In the genomic region with DNA sequence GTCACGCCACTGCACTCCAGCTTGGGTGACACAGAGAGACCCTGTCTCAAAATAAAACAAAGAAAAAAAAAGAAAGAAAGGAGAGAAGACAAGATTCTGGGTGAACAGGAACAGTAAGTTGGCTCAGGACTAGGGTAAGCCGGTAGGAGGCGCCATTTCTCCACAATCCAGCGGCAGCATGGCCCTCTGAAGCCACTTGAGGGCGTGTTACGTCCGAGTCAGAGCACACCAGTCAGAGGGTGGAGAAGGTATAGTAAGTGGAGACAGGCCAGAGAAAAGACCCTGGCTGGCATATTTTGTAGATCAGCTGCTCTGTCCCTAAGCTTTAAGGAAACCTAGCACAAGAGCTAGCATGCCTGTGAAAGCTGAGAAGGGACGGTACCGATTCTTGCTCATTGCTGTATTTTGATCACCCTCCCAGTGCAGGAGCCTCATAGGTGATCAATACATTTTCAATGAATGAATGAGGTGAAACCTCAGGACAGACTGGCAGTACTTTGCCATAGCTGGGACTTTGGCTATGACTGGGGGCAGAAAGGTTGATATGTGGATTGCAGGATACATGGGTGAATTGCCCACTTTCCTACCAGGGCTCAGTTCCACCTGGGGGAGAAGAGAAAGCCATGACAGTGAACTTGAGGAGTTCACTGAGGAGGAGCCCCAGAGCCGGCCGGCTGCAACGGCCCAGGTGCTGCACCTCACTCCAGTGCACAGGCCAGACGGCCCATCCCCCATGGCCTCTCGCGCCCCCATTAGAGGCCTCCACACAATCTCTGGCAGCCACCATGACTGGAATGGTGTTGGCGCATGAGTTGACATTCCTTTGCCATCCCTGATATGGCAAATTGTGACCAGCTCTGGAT, we compare ENCODE assay signal across 8 cellular contexts. TPM values are rescaled to one million over a fixed set of nuclear protein-coding genes. Genes with fewer than 3 reads are reported as not detected.
A peak's percentile ranks its signal among the peaks of the same experiment; 100 is the strongest.
DNase-seq lines count a peak whose midpoint lies in the region; ATAC-seq and TF ChIP-seq lines count a peak whose summit lies in the region.

No MANE protein-coding gene starts in this region.

- H3K36me3 Mint-ChIP-seq in activated naive CD8-positive, alpha-beta T cell treated with anti-CD3 and anti-CD28 coated beads for 36 hours = peaks cover 31% of the 10 kb centered on the region

- no peaks in the 10 kb centered on the region for H3K36me3 ChIP-seq in H7 (replicated peaks; ENCODE audit: control insufficient read depth, insufficient read depth, low read length)
- no peaks in the 10 kb centered on the region for H3K36me3 ChIP-seq in SU-DHL-6 (ENCODE audit: low read length)
- H3K36me3 ChIP-seq in heart left ventricle = no peaks in the 10 kb centered on the region

- H3F3A ChIP-seq in SU-DHL-6 (ENCODE audit: insufficient read depth) = peaks cover 24% of the 10 kb centered on the region

- H3K4me3 ChIP-seq in H7 (ENCODE audit: insufficient read depth, low read depth, low read length) (no peak overlapping the region), SU-DHL-6 (ENCODE audit: insufficient read depth, low read length, poor library complexity, severe bottlenecking) (no peak overlapping the region), heart left ventricle (no peak overlapping the region), retinal pigment epithelial cell (ENCODE audit: low read length) (no peak overlapping the region)

- peak; percentile 70 to 90 (median 86) for ATAC-seq in heart left ventricle
- no peak for ATAC-seq in GM18873 (IDR thresholded peaks at IDR 0.05; ENCODE audit: low FRiP score, unreplicated experiment)

- peaks cover 5% of the 10 kb centered on the region; the same call in 1 of the 2 replicates for H3K79me2 ChIP-seq in SU-DHL-6 (ENCODE audit: insufficient read depth, low read length)

- TF ChIP-seq CTCF in SU-DHL-6 (IDR thresholded peaks at IDR 0.05; ENCODE audit: insufficient read depth, low read length, poor library complexity, severe bottlenecking) = peak; percentile 91
- TF ChIP-seq CTCF in heart left ventricle (IDR thresholded peaks at IDR 0.05) = peak; percentile 76 to 100 (median 92)
- peak; percentile 100 for TF ChIP-seq CTCF in retinal pigment epithelial cell (conservative IDR thresholded peaks at IDR 0.05; ENCODE audit: low read depth, low read length)

- H3K27me3 Mint-ChIP-seq in activated naive CD8-positive, alpha-beta T cell treated with anti-CD3 and anti-CD28 coated beads for 36 hours = no peaks in the 10 kb centered on the region

- no peak overlapping the region for H3K4me3 Mint-ChIP-seq in activated naive CD8-positive, alpha-beta T cell treated with anti-CD3 and anti-CD28 coated beads for 36 hours

- H3K9me3 ChIP-seq in SU-DHL-6 (ENCODE audit: insufficient read depth, low read length) (no peaks in the 10 kb centered on the region), heart left ventricle (no peaks in the 10 kb centered on the region)

- intact Hi-C loops in heart left ventricle (cut with DNase I) = loop anchor here in 5 of 10 donors (2.0 to 10.0 kb wide), 2 partner anchors 76 kb away; no protein-coding TSS in a partner anchor

- no peak for TF ChIP-seq POLR2A in heart left ventricle (IDR thresholded peaks at IDR 0.05)

- peak overlapping the region; percentile 45 for H3K4me2 ChIP-seq in SU-DHL-6 (ENCODE audit: low read depth, low read length, poor library complexity, severe bottlenecking)

- peaks cover 50% of the 10 kb centered on the region for H3K4me1 Mint-ChIP-seq in activated naive CD8-positive, alpha-beta T cell treated with anti-CD3 and anti-CD28 coated beads for 36 hours

- H3K9me3 Mint-ChIP-seq in activated naive CD8-positive, alpha-beta T cell treated with anti-CD3 and anti-CD28 coated beads for 36 hours = no peaks in the 10 kb centered on the region

- H3K27me3 ChIP-seq in H7 (ENCODE audit: control insufficient read depth, insufficient read depth, low read length) (no peaks in the 10 kb centered on the region), SU-DHL-6 (ENCODE audit: low read length) (no peaks in the 10 kb centered on the region), heart left ventricle (peaks cover 0 to 25% (median 4%) of the 10 kb centered on the region in 9 donors)

- H3K9me2 ChIP-seq in SU-DHL-6 (replicated peaks; ENCODE audit: insufficient read depth, low read length) = no peaks in the 10 kb centered on the region

- peak overlapping the region; percentile 81 for H3K27ac ChIP-seq in SU-DHL-6 (ENCODE audit: low read depth, low read length)
- H3K27ac ChIP-seq in heart left ventricle = no peak overlapping the region

- H3K9ac ChIP-seq in SU-DHL-6 (ENCODE audit: low read length) = peak overlapping the region; percentile 41

- DNase-seq in DMS53 (lab: John Stamatoyannopoulos, UW) (peak; percentile 94), H7 (peak; percentile 91), NCI-H1436 (lab: John Stamatoyannopoulos, UW) (peak; percentile 89), heart left ventricle (peak; percentile 65 to 88 (median 76)), retinal pigment epithelial cell (ENCODE audit: low read depth) (peak; percentile 54)
- DNase-seq in activated naive CD8-positive, alpha-beta T cell treated with anti-CD3 and anti-CD28 coated beads for 36 hours = peak; percentile 83

- H4K20me1 ChIP-seq in SU-DHL-6 (ENCODE audit: low read depth, low read length) = no peaks in the 10 kb centered on the region

- peak overlapping the region; percentile 22 for H3K27ac Mint-ChIP-seq in activated naive CD8-positive, alpha-beta T cell treated with anti-CD3 and anti-CD28 coated beads for 36 hours

- WGBS in heart left ventricle, 4 donors = 26 to 27% (median 27%) methylated on average over 16 of the region's 16 CpGs

- no peak overlapping the region for H2AFZ ChIP-seq in SU-DHL-6 (ENCODE audit: low read depth, low read length, severe bottlenecking)

- peaks cover 0 to 21% (median 1%) of the 10 kb centered on the region in 12 donors for H3K4me1 ChIP-seq in heart left ventricle

RNA-seq across cellular contexts. Expression of gene POU2F2, which starts 23.5 kb away (rescaled TPM):
- total RNA-seq in H7 (2014; rRNA removed; shearing (Covaris generic)) = 0.90 and 2.4 TPM in 2 replicates
- total RNA-seq in activated naive CD8-positive, alpha-beta T cell treated with anti-CD3 and anti-CD28 coated beads for 36 hours = 10 to 100 TPM; 50.8 to 52.2 TPM
- total RNA-seq in heart left ventricle = 10 to 100 TPM in 1 of 9 donors, 1 to 10 TPM in 1, under 1 TPM in 7; 0.16 to 10.1 (median 0.50) TPM
- polyA plus RNA-seq in heart left ventricle = under 1 TPM; 0.61 to 0.69 TPM

RNA-seq across cellular contexts. Expression of gene ZNF574, which starts 32.8 kb away (rescaled TPM):
- total RNA-seq in H7 (2014; rRNA removed; shearing (Covaris generic)) = 44.0 and 45.4 TPM in 2 replicates
- 10 to 100 TPM; 15.5 to 16.0 TPM for total RNA-seq in activated naive CD8-positive, alpha-beta T cell treated with anti-CD3 and anti-CD28 coated beads for 36 hours
- 10 to 100 TPM in 3 of 9 donors, 1 to 10 TPM in 6; 6.3 to 17.7 (median 8.8) TPM for total RNA-seq in heart left ventricle
- 1 to 10 TPM; 5.1 to 6.9 TPM for polyA plus RNA-seq in heart left ventricle

RNA-seq across cellular contexts. Expression of gene GRIK5, which starts 38.8 kb away (rescaled TPM):
- total RNA-seq in H7 (2014; rRNA removed; shearing (Covaris generic)) = 15.7 and 16.4 TPM in 2 replicates
- under 1 TPM; 0.58 to 0.74 TPM for total RNA-seq in activated naive CD8-positive, alpha-beta T cell treated with anti-CD3 and anti-CD28 coated beads for 36 hours
- total RNA-seq in heart left ventricle = 1 to 10 TPM; 1.4 to 9.0 (median 3.6) TPM
- polyA plus RNA-seq in heart left ventricle = under 1 TPM; 0.28 to 0.72 TPM

Comparison
In these comparisons a context has a peak if more than half of its experiments do, and no peak if none do; other contexts are left out.
1. RNA of gene POU2F2, which starts 23.5 kb away (total RNA-seq): 50.8 to 52.2 TPM in activated naive CD8-positive, alpha-beta T cell treated with anti-CD3 and anti-CD28 coated beads for 36 hours; 0.90 to 2.4 TPM in H7 and 0.16 to 10.1 TPM in heart left ventricle; every median in the first group is over 4 times any median in the second.
2. Peak in every context shown above with its lines, with median percentiles within 50 percentile points of each other: DNase-seq and CTCF ChIP-seq.